In genomic region chr1:31885851-31886250, GRCh38 we compare ENCODE assay signal across 11 cellular contexts.
"Had no signal": no experiment of that assay in that cellular context is flagged by ENCODE, and none has a peak within 500 bp of the region (broad histone marks: within the 10 kb centered on the region; RNA-seq: fewer than 3 reads in every experiment).

No MANE protein-coding gene starts in this region.

- FAIRE-seq: H1, H54 had no signal

- H3K27ac ChIP-seq: GM23248 had no signal

- H3K4me2 ChIP-seq: GM23338 had no signal

- H2AFZ ChIP-seq: GM23248, GM23338 had no signal

- DNase-seq: GM23248, GOT3, H7, H9, HCEC 1CT, HFFc6 had no signal

- H3K9me3 ChIP-seq: HAP-1 had no signal

- H3K9ac ChIP-seq: GM23248 had no signal

- H3K4me3 ChIP-seq: GM23248, GM23338, HAP-1 had no signal

- H3K27ac Mint-ChIP-seq: GM23338, H9, HFFc6 had no signal

- H3K9me3 Mint-ChIP-seq: GM23338, H9, HFFc6 had no signal

- H3K36me3 ChIP-seq: HAP-1 had no signal

- ATAC-seq: GM23338, HCT116 had no signal

- H3K4me3 Mint-ChIP-seq: GM23338, H9, HFFc6 had no signal
